26 cellular contexts compared by ENCODE assay signal in genomic region chr2:133887676-133888040, GRCh38.
"Had no signal": no experiment of that assay in that cellular context is flagged by ENCODE, and none has a peak within 500 bp of the region (broad histone marks: within the 10 kb centered on the region; RNA-seq: fewer than 3 reads in every experiment).

No MANE protein-coding gene starts in this region.

- DNase-seq: activated CD4-positive, CD25-positive, alpha-beta regulatory T cell; activated CD8-positive, alpha-beta memory T cell treated with anti-CD3 and anti-CD28 coated beads, Interleukin-2, amount 50 U/mL, for 4 hours; activated CD8-positive, alpha-beta T cell treated with anti-CD3 and anti-CD28 coated beads for 36 hours; activated gamma-delta T cell treated with Interleukin-2 at 50 U/mL for 16 hours; activated naive CD4-positive, alpha-beta T cell treated with anti-CD3 and anti-CD28 coated beads, Interleukin-2, amount 10 ng/mL, durations not matched to agents 7 days and 5 days; activated naive CD8-positive, alpha-beta T cell treated with anti-CD3 and anti-CD28 coated beads for 36 hours; activated T-cell treated with anti-CD3 and anti-CD28 coated beads, Interleukin-2, amount 50 U/mL, for 72 hours; brain microvascular endothelial cell; Kasumi-1; KBM-7; NCI-H1048; NCI-H1417; NCI-H2029; NCI-H2107; NCI-H2171 treated with DMSO at 0.1 percent for 48 hours; NCI-H226; NCI-H526; NCI-H82; RPMI8226; T-cell; T-helper 2 cell; T1000 had no signal

- ATAC-seq: activated CD8-positive, alpha-beta T cell treated with anti-CD3 and anti-CD28 coated beads for 36 hours; activated T-cell treated with anti-CD3 and anti-CD28 coated beads, Interleukin-2, amount 50 U/mL, for 72 hours; Panc1; Right ventricle myocardium inferior; T-cell had no signal

- H3K27ac Mint-ChIP-seq: activated CD8-positive, alpha-beta T cell treated with anti-CD3 and anti-CD28 coated beads for 36 hours; activated naive CD4-positive, alpha-beta T cell treated with anti-CD3 and anti-CD28 coated beads, Interleukin-2, amount 10 ng/mL, durations not matched to agents 7 days and 5 days; activated naive CD8-positive, alpha-beta T cell treated with anti-CD3 and anti-CD28 coated beads for 36 hours; activated T-cell treated with anti-CD3 and anti-CD28 coated beads, Interleukin-2, amount 50 U/mL, for 72 hours; activated T-helper 2 cell treated with anti-CD3 and anti-CD28 coated beads, Interferon-gamma antibody, Interleukin-2, Interleukin-4, amounts not matched to agents 10 μg/mL and 5 μg/mL and 100 μg/mL, durations not matched to agents 14 hours and 24 hours and 36 hours; T-cell had no signal

- H3K27ac ChIP-seq: brain microvascular endothelial cell, SK-N-MC had no signal

- H3K27me3 ChIP-seq: brain microvascular endothelial cell had no signal

- H3K36me3 Mint-ChIP-seq: activated naive CD4-positive, alpha-beta T cell treated with anti-CD3 and anti-CD28 coated beads, Interleukin-2, amount 10 ng/mL, durations not matched to agents 7 days and 5 days; activated naive CD8-positive, alpha-beta T cell treated with anti-CD3 and anti-CD28 coated beads for 36 hours; T-cell had no signal

- H3K36me3 ChIP-seq: brain microvascular endothelial cell had no signal

- H3K4me3 Mint-ChIP-seq: activated CD8-positive, alpha-beta T cell treated with anti-CD3 and anti-CD28 coated beads for 36 hours; activated naive CD4-positive, alpha-beta T cell treated with anti-CD3 and anti-CD28 coated beads, Interleukin-2, amount 10 ng/mL, durations not matched to agents 7 days and 5 days; activated naive CD8-positive, alpha-beta T cell treated with anti-CD3 and anti-CD28 coated beads for 36 hours; activated T-cell treated with anti-CD3 and anti-CD28 coated beads, Interleukin-2, amount 50 U/mL, for 72 hours; T-cell had no signal

- H3K9me3 Mint-ChIP-seq: activated CD8-positive, alpha-beta T cell treated with anti-CD3 and anti-CD28 coated beads for 36 hours; activated naive CD4-positive, alpha-beta T cell treated with anti-CD3 and anti-CD28 coated beads, Interleukin-2, amount 10 ng/mL, durations not matched to agents 7 days and 5 days; activated naive CD8-positive, alpha-beta T cell treated with anti-CD3 and anti-CD28 coated beads for 36 hours; activated T-cell treated with anti-CD3 and anti-CD28 coated beads, Interleukin-2, amount 50 U/mL, for 72 hours; activated T-helper 2 cell treated with anti-CD3 and anti-CD28 coated beads, Interferon-gamma antibody, Interleukin-2, Interleukin-4, amounts not matched to agents 10 μg/mL and 5 μg/mL and 100 μg/mL, durations not matched to agents 14 hours and 24 hours and 36 hours; T-cell had no signal

- H3K4me1 Mint-ChIP-seq: activated naive CD4-positive, alpha-beta T cell treated with anti-CD3 and anti-CD28 coated beads, Interleukin-2, amount 10 ng/mL, durations not matched to agents 7 days and 5 days; activated naive CD8-positive, alpha-beta T cell treated with anti-CD3 and anti-CD28 coated beads for 36 hours had no signal
